8 cellular contexts compared by ENCODE assay signal in genomic region chr16:4372315-4372577, GRCh38. TPM values are rescaled to one million over a fixed set of nuclear protein-coding genes. Genes with fewer than 3 reads are reported as not detected.
A peak's percentile ranks its signal among the peaks of the same experiment; 100 is the strongest.
DNase-seq lines count a peak whose midpoint lies in the region; ATAC-seq and TF ChIP-seq lines count a peak whose summit lies in the region.

No MANE protein-coding gene starts in this region.

- no peaks in the 10 kb centered on the region for H3K9me3 ChIP-seq in cardiac muscle cell (ENCODE audit: low read depth)
- H3K9me3 ChIP-seq in mucosa of descending colon = no peaks in the 10 kb centered on the region
- no peaks in the 10 kb centered on the region for H3K9me3 ChIP-seq in uterus

- H3K27ac ChIP-seq in cardiac muscle cell (peak overlapping the region; percentile 89), uterus (peak overlapping the region; percentile 96 to 97)

- ATAC-seq in left ventricle myocardium superior (no peak), mucosa of descending colon (no peak), HG03097 (IDR thresholded peaks at IDR 0.05; ENCODE audit: low FRiP score, unreplicated experiment) (no peak)

- H3K4me1 ChIP-seq in cardiac muscle cell (ENCODE audit: low read depth) = peaks cover 41% of the 10 kb centered on the region
- H3K4me1 ChIP-seq in mucosa of descending colon (ENCODE audit: low read depth) = peaks cover 9% of the 10 kb centered on the region
- peaks cover 0 to 23% of the 10 kb centered on the region in 2 donors for H3K4me1 ChIP-seq in uterus

- DNase-seq in cardiac muscle cell (ENCODE audit: low read depth in 1 of 2, low spot score in 1 of 2) (no peak), left ventricle myocardium superior (no peak), cardiac fibroblast (ENCODE audit: low read depth in 2 of 2) (no peak), mucosa of descending colon (no peak), uterus (no peak), ureter (ENCODE audit: low spot score) (no peak), NCI-H510A (lab: John Stamatoyannopoulos, UW) (no peak)

- no peaks in the 10 kb centered on the region for H3K27me3 ChIP-seq in cardiac muscle cell
- H3K27me3 ChIP-seq in uterus = no peaks in the 10 kb centered on the region

- intact Hi-C loops in left ventricle myocardium superior (cut with micrococcal nuclease) = no loop called here
- intact Hi-C loops in mucosa of descending colon (cut with DNase I, micrococcal nuclease) = no loop called here
- intact Hi-C loops in uterus (cut with DNase I; ENCODE audit: low total_unique reads) = no loop called here

- H3K36me3 ChIP-seq in cardiac muscle cell (no peaks in the 10 kb centered on the region), mucosa of descending colon (ENCODE audit: low read depth) (no peaks in the 10 kb centered on the region), uterus (no peaks in the 10 kb centered on the region)

- H3K4me3 ChIP-seq in cardiac muscle cell = peak overlapping the region; percentile 75
- peak overlapping the region; percentile 87 to 95 for H3K4me3 ChIP-seq in cardiac fibroblast (replicated peaks in 1 of 2; ENCODE audit: low read depth in 2 of 2, low read length in 2 of 2)
- H3K4me3 ChIP-seq in mucosa of descending colon = peak overlapping the region; percentile 28
- H3K4me3 ChIP-seq in uterus = peak overlapping the region; percentile 55 to 63

- TF ChIP-seq POLR2A in uterus (IDR thresholded peaks at IDR 0.05) = no peak

- no peak for TF ChIP-seq CTCF in cardiac muscle cell (IDR thresholded peaks at IDR 0.05; ENCODE audit: low read depth, low read length)
- no peak for TF ChIP-seq CTCF in cardiac fibroblast (IDR thresholded peaks at IDR 0.05; ENCODE audit: low read depth, low read length)
- no peak for TF ChIP-seq CTCF in mucosa of descending colon (IDR thresholded peaks at IDR 0.05)
- no peak for TF ChIP-seq CTCF in uterus (IDR thresholded peaks at IDR 0.05)

RNA-seq across cellular contexts. Expression of gene VASN, which starts 0.6 kb away (rescaled TPM):
- total RNA-seq in cardiac muscle cell (23.3 and 33.3 TPM in 2 replicates), left ventricle myocardium superior (4.3 TPM), mucosa of descending colon (1 to 10 TPM in 2 of 3 donors, under 1 TPM in 1; 0.93 to 8.4 (median 5.1) TPM), uterus (10 to 100 TPM in 3 of 4 donors, 1 to 10 TPM in 1; 3.6 to 49.0 (median 19.9) TPM), ureter (13.4 TPM)
- polyA plus RNA-seq in cardiac muscle cell = 18.9 and 30.5 TPM in 2 replicates

RNA-seq across cellular contexts. Expression of gene PAM16, which starts 21.1 kb away (rescaled TPM):
- total RNA-seq in cardiac muscle cell (65.1 and 72.5 TPM in 2 replicates), left ventricle myocardium superior (70.0 TPM), mucosa of descending colon (10 to 100 TPM; 31.9 to 35.8 (median 32.6) TPM), uterus (100 to 1,000 TPM in 1 of 4 donors, 10 to 100 TPM in 2, 1 to 10 TPM in 1; 8.9 to 438 (median 35.3) TPM), ureter (58.6 TPM)
- 71.8 and 82.8 TPM in 2 replicates for polyA plus RNA-seq in cardiac muscle cell

RNA-seq across cellular contexts. Expression of gene CORO7, which starts 44.1 kb away (rescaled TPM):
- total RNA-seq in cardiac muscle cell = 33.0 and 66.5 TPM in 2 replicates
- 54.2 and 62.1 TPM in 2 replicates for polyA plus RNA-seq in cardiac muscle cell
- total RNA-seq in left ventricle myocardium superior = 10.1 TPM
- 10 to 100 TPM; 40.0 to 61.2 (median 49.1) TPM for total RNA-seq in mucosa of descending colon
- total RNA-seq in uterus = 10 to 100 TPM; 13.8 to 52.1 (median 30.0) TPM
- 43.8 TPM for total RNA-seq in ureter

RNA-seq across cellular contexts. Expression of gene DNAJA3, which starts 53.4 kb away (rescaled TPM):
- total RNA-seq in cardiac muscle cell (62.1 and 70.7 TPM in 2 replicates), left ventricle myocardium superior (83.9 TPM), mucosa of descending colon (10 to 100 TPM; 47.0 to 58.3 (median 54.8) TPM), uterus (10 to 100 TPM; 13.8 to 44.9 (median 36.4) TPM), ureter (73.1 TPM)
- 60.5 and 70.8 TPM in 2 replicates for polyA plus RNA-seq in cardiac muscle cell

RNA-seq across cellular contexts. Expression of gene GLIS2, which starts 56.4 kb away (rescaled TPM):
- total RNA-seq in cardiac muscle cell = 10.4 and 14.5 TPM in 2 replicates
- polyA plus RNA-seq in cardiac muscle cell = 10.3 and 15.4 TPM in 2 replicates
- 16.6 TPM for total RNA-seq in left ventricle myocardium superior
- total RNA-seq in mucosa of descending colon = 10 to 100 TPM in 1 of 3 donors, 1 to 10 TPM in 2; 1.7 to 21.1 (median 2.9) TPM
- 10 to 100 TPM in 1 of 4 donors, 1 to 10 TPM in 3; 2.9 to 55.8 (median 5.1) TPM for total RNA-seq in uterus
- total RNA-seq in ureter = 11.7 TPM

Comparison
In these comparisons a context has a peak if more than half of its experiments do, and no peak if none do; other contexts are left out.
1. H3K4me3 ChIP-seq: peak in every context shown above with its lines; median percentile 91 in cardiac fibroblast; 75 in cardiac muscle cell; 59 in uterus; 28 in mucosa of descending colon.